In the genomic region with DNA sequence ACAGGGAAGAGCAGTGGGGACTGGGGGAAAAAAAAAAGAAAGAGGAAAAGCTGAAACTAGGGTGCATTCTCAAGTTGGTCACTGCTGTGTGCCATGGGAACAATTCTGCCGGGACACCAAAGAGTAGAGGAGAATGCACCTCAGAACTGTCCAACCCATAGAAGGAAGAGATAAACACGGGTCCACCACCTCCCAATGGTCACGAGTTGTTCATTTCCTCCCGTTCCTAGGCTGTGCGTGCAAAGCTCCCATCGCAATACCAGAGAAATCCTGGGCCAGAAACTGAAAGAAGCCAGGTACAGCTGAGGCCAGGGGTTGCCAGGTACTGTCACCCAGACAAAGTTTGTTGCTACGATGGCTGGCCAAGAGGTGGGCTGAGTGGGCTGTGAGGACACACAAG, we compare ENCODE assay signal across 1 cellular context.
TF ChIP-seq lines count a peak whose summit lies in the region.

No MANE protein-coding gene starts in this region.

TF ChIP-seq in IMR-90, 13 proteins besides CTCF, POLR2A, EP300 and RAD21 (continued from another document):
- TF ChIP-seq CHD1 (IDR thresholded peaks at IDR 0.05; ENCODE audit: low read depth, low read length): no peak
- TF ChIP-seq BHLHE40 (IDR thresholded peaks at IDR 0.05; ENCODE audit: low read depth, low read length): no peak
- TF ChIP-seq MAFK (IDR thresholded peaks at IDR 0.05; ENCODE audit: low read depth, low read length): no peak
- no peak for TF ChIP-seq RFX5 (IDR thresholded peaks at IDR 0.05; ENCODE audit: low read depth, low read length)
- TF ChIP-seq FOS (IDR thresholded peaks at IDR 0.05; ENCODE audit: low read depth, low read length): no peak
- no peak for TF ChIP-seq MAZ (IDR thresholded peaks at IDR 0.05; ENCODE audit: borderline replicate concordance, low read depth, low read length)
- TF ChIP-seq MXI1 (IDR thresholded peaks at IDR 0.05; ENCODE audit: borderline replicate concordance, low read depth, low read length): no peak
- TF ChIP-seq NFE2L2 (IDR thresholded peaks at IDR 0.05; ENCODE audit: low read depth, low read length): no peak
- TF ChIP-seq, protein P1, sequence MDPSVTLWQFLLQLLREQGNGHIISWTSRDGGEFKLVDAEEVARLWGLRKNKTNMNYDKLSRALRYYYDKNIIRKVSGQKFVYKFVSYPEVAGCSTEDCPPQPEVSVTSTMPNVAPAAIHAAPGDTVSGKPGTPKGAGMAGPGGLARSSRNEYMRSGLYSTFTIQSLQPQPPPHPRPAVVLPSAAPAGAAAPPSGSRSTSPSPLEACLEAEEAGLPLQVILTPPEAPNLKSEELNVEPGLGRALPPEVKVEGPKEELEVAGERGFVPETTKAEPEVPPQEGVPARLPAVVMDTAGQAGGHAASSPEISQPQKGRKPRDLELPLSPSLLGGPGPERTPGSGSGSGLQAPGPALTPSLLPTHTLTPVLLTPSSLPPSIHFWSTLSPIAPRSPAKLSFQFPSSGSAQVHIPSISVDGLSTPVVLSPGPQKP (IDR thresholded peaks at IDR 0.05; ENCODE audit: borderline replicate concordance, low read depth, low read length): no peak
